8 cellular contexts compared by ENCODE assay signal in the genomic region with DNA sequence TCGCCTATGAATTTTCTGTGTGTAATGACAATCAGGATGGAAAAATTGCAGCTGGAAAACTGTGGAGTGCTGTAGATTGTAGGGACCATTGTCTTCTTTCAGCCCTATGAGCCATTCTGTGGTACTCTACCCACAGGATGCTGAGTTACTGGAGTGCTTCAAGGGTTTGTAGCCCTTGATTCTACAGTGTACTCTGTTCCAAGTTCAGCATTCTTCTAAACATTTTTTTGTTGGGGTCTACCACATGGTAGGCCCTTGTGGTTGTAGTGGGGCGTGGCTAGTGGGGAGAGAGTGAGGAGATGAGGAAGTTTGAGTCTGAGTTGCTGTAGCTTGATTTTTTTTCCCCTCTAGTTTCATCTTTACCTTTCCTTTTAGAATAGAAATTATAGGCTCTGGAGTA.
A peak's percentile ranks its signal among the peaks of the same experiment; 100 is the strongest.
DNase-seq lines count a peak whose midpoint lies in the region; ATAC-seq and TF ChIP-seq lines count a peak whose summit lies in the region.

No MANE protein-coding gene starts in this region.

- ATAC-seq in GM19023 (IDR thresholded peaks at IDR 0.05; ENCODE audit: unreplicated experiment) (peak; percentile 69), HG03520 (IDR thresholded peaks at IDR 0.05; ENCODE audit: unreplicated experiment) (peak; percentile 69)

- CTCF ChIA-PET in AG04449 (lab: Yijun Ruan, JAX), result interaction anchor here (1.2 to 2.5 kb wide), 3 partner anchors 30 to 388 kb away, joined by 4 to 9 read pairs (median 5); no protein-coding TSS in a partner anchor

- DNase-seq in AG04449 (ENCODE audit: low read depth, low spot score) (peak; percentile 77), foreskin melanocyte (peak; percentile 89), amniotic stem cell (lab: John Stamatoyannopoulos, UW) (no peak), NCI-H774 (lab: John Stamatoyannopoulos, UW) (no peak), NCI-H1092 (lab: John Stamatoyannopoulos, UW) (no peak)
- DNase-seq in activated CD4-positive, alpha-beta T cell treated with anti-CD3 and anti-CD28 coated beads, Interleukin-2, amount 50 U/mL, for 1 hour, result peak; percentile 4

- H3K4me3 ChIP-seq in AG04449 (ENCODE audit: low read depth, low read length), result no peak overlapping the region

- POLR2A ChIA-PET in AG04449 (lab: Yijun Ruan, JAX), result no interaction called here

- no peak for TF ChIP-seq CTCF in AG04449 (IDR thresholded peaks at IDR 0.05; ENCODE audit: insufficient read depth, low read length, missing control alignments)

Comparison
In these comparisons a context has a peak if more than half of its experiments do, and no peak if none do; other contexts are left out.
1. DNase-seq: peak in AG04449 (single experiment), activated CD4-positive, alpha-beta T cell treated with anti-CD3 and anti-CD28 coated beads, Interleukin-2, amount 50 U/mL, for 1 hour (single experiment) and foreskin melanocyte (single experiment); none in amniotic stem cell (single experiment), NCI-H774 (single experiment) and NCI-H1092 (single experiment).